In the genomic region with DNA sequence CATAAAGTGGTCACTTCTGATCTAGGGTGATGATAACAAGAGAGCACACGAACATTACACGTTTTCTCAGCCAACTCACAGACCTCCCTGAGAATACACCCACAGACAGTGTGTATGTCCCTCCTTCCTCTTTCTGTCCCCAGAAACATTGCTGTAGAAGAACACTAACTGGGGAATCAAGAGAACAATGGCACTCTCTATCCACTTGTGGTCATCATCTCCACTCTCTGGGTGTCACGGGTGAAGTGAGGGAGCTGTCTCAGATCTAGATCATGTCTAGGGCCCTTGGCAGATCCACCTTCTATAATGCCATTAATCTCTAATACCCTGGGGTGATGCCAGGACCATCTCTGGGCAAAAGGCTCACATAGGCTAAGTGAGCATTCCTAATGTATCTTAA, we compare ENCODE assay signal across 18 cellular contexts.
DNase-seq lines count a peak whose midpoint lies in the region; ATAC-seq, FAIRE-seq and TF ChIP-seq lines count a peak whose summit lies in the region.
"Had no signal": no experiment of that assay in that cellular context is flagged by ENCODE, and none has a peak within 500 bp of the region (broad histone marks: within the 10 kb centered on the region; RNA-seq: fewer than 3 reads in every experiment).

No MANE protein-coding gene starts in this region.

- H3K4me3 ChIP-seq in dorsolateral prefrontal cortex = no peak overlapping the region
- H3K4me3 ChIP-seq: BLaER1, GM23338 had no signal

- intact Hi-C loops in dorsolateral prefrontal cortex (cut with DNase I) = no loop called here

- TF ChIP-seq CTCF in dorsolateral prefrontal cortex (IDR thresholded peaks at IDR 0.05 in 54 of 56, conservative IDR thresholded peaks at IDR 0.05 in 2 of 56; ENCODE audit: low read depth in 1 of 56, partially characterized antibody in 56 of 56) = no peak

- peak; percentile 32 for FAIRE-seq in urothelium cell line (lab: Jason Lieb, UNC)
- FAIRE-seq: G401.6, GM12892 had no signal

- DNase-seq in dorsolateral prefrontal cortex (no peak), pons (ENCODE audit: low spot score) (peak; percentile 73), urothelium cell line (ENCODE audit: low spot score) (no peak), Kasumi-1 (lab: John Stamatoyannopoulos, UW) (no peak)
- no peak for DNase-seq in activated effector memory CD4-positive, alpha-beta T cell treated with Interleukin-2 at 50 U/mL for 16 hours
- DNase-seq: Caco-2; CD4-positive, CD25-positive, alpha-beta regulatory T cell; CD8-positive, alpha-beta T cell; DMS153; DND-41; H9 had no signal

- ATAC-seq in GM21619 (IDR thresholded peaks at IDR 0.05; ENCODE audit: unreplicated experiment) = no peak
- ATAC-seq: CD8-positive, alpha-beta T cell; GM23338; HCT116 had no signal

- H3K27ac ChIP-seq in dorsolateral prefrontal cortex = peak overlapping the region in 30 of 59 donors; percentile 0 to 76 (median 52)
- H3K27ac ChIP-seq: BLaER1, C4-2B had no signal

- no peaks in the 10 kb centered on the region for H3K27me3 ChIP-seq in dorsolateral prefrontal cortex
- H3K27me3 ChIP-seq: BLaER1 had no signal
